Comparison of ENCODE assay signal across 9 cellular contexts in the genomic region with DNA sequence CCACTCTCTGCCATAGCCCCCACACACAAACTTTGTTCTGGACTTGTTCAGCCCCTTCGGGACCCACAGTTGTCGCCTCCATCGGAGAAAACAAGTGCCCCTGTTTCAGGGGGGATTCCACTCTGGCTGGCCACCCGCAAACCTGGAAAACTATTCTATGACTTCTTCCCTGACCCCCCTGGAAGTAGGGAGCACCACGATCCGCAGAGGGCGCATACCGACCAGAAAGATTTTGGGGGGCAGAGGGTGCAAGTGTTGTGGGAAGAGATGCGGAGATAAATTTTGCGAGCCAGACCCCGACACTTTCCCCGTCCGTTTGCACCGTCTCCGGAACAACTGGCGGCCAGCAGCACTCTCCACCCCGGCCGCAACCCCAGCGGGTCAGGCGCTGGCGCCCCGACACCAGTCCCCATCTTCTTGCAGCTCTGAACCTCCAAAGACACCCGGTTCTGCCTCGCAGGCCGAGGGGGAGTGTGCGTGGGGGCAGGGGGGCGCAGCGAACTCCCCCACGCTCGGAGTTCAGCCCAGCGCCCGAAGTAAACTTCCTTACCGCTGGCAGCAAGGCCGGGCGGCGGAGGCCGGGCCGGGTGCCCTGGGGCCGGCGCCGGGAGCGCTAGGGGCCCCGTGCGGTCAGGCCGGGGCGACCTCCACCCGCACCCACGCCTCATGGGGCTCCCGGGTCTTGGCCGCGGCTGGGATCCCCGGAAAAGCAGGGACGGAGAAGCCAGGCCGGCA. TPM values are rescaled to one million over a fixed set of nuclear protein-coding genes. Genes with fewer than 3 reads are reported as not detected.
DNase-seq lines count a peak whose midpoint lies in the region; ATAC-seq and TF ChIP-seq lines count a peak whose summit lies in the region.
"Had no signal": no experiment of that assay in that cellular context is flagged by ENCODE, and none has a peak within 500 bp of the region (broad histone marks: within the 10 kb centered on the region; RNA-seq: fewer than 3 reads in every experiment).

No MANE protein-coding gene starts in this region.

- no peak for ATAC-seq in CD4-positive, alpha-beta T cell (ENCODE audit: poor library complexity)
- ATAC-seq in HG03159 (IDR thresholded peaks at IDR 0.05; ENCODE audit: unreplicated experiment): no peak

- TF ChIP-seq EP300 in ovary (IDR thresholded peaks at IDR 0.05): no peak

- TF ChIP-seq POLR2A in Peyer's patch (IDR thresholded peaks at IDR 0.05) (no peak), ovary (IDR thresholded peaks at IDR 0.05) (no peak)

- H3K4me1 ChIP-seq in Peyer's patch: peaks cover 0 to 22% (median 0%) of the 10 kb centered on the region in 4 donors
- H3K4me1 ChIP-seq in ovary (ENCODE audit: insufficient read depth): peaks cover 2% of the 10 kb centered on the region

- no peaks in the 10 kb centered on the region for H3K27me3 ChIP-seq in BJ (ENCODE audit: control insufficient read depth, insufficient read depth, low read length)
- peaks cover 0 to 39% of the 10 kb centered on the region in 2 donors for H3K27me3 ChIP-seq in Peyer's patch
- no peaks in the 10 kb centered on the region for H3K27me3 ChIP-seq in ovary
- H3K27me3 ChIP-seq in CD4-positive, alpha-beta T cell (ENCODE audit: control insufficient read depth, insufficient read depth, low read length): peaks cover 86% of the 10 kb centered on the region

- intact Hi-C loops in ovary (cut with DNase I): loop anchor here in 1 of 4 donors (10.0 kb wide), 1 partner anchor 94 kb away; no protein-coding TSS in a partner anchor
- intact Hi-C loops in CD4-positive, alpha-beta T cell (cut with DNase I, micrococcal nuclease): no loop called here

- H3K27ac ChIP-seq in Peyer's patch (peak overlapping the region; percentile 32 to 72 (median 52)), ovary (peak overlapping the region; percentile 60 to 80)
- H3K27ac ChIP-seq in CD4-positive, alpha-beta T cell (ENCODE audit: low read depth, low read length): no peak overlapping the region

- TF ChIP-seq CTCF in BJ (IDR thresholded peaks at IDR 0.05; ENCODE audit: insufficient read depth, low read depth, low read length) (0 out of 2 replicates have a peak, but pooled peaks have one; percentile 2), Peyer's patch (IDR thresholded peaks at IDR 0.05) (no peak), fibroblast of the aortic adventitia (IDR thresholded peaks at IDR 0.05; ENCODE audit: insufficient read depth, low read length) (no peak), ovary (IDR thresholded peaks at IDR 0.05) (no peak)
- TF ChIP-seq CTCF in CD4-positive, alpha-beta T cell (IDR thresholded peaks at IDR 0.05): no peak

- H3K4me1 Mint-ChIP-seq in CD4-positive, alpha-beta T cell (ENCODE audit: low read depth): peaks cover 19% of the 10 kb centered on the region

- 3% methylated on average over 37 to 54 of the region's 54 CpGs for WGBS in ovary, 3 donors

- DNase-seq in BJ (ENCODE audit: low read depth) (no peak), Peyer's patch (no peak), fibroblast of the aortic adventitia (ENCODE audit: low read depth) (no peak), ovary (peak in 3 of 5 donors; percentile 25 to 63 (median 26)), NCI-H226 (no peak), UCSD-AML1 (lab: John Stamatoyannopoulos, UW; ENCODE audit: unreplicated experiment) (no peak)
- no peak for DNase-seq in CD4-positive, alpha-beta T cell
- DNase-seq: stimulated activated CD4-positive, alpha-beta T cell treated with anti-CD3 and anti-CD28 coated beads, Interleukin-2, amount 100 ng/mL, for 24 hours had no signal

- H3K36me3 ChIP-seq in BJ (ENCODE audit: control insufficient read depth, insufficient read depth, low read length) (no peaks in the 10 kb centered on the region; the same call in 1 of the 2 replicates), Peyer's patch (no peaks in the 10 kb centered on the region), ovary (no peaks in the 10 kb centered on the region)

- POLR2A ChIA-PET in BJ (lab: Charles Lee): interaction anchor here (1.0 kb wide), 1 partner anchor 171 kb away, joined by 3 read pairs; no protein-coding TSS in a partner anchor
- POLR2A ChIA-PET in CD4-positive, alpha-beta T cell (lab: Charles Lee): no interaction called here

- no peaks in the 10 kb centered on the region for H3K9me3 Mint-ChIP-seq in CD4-positive, alpha-beta T cell

- H3K4me3 Mint-ChIP-seq in CD4-positive, alpha-beta T cell: no peak overlapping the region

- peaks cover 70% of the 10 kb centered on the region for H3K27me3 Mint-ChIP-seq in CD4-positive, alpha-beta T cell

- H3K9me3 ChIP-seq in Peyer's patch: no peaks in the 10 kb centered on the region
- H3K9me3 ChIP-seq in ovary: no peaks in the 10 kb centered on the region
- no peaks in the 10 kb centered on the region for H3K9me3 ChIP-seq in CD4-positive, alpha-beta T cell (ENCODE audit: control insufficient read depth, low read length)

- CTCF ChIA-PET in BJ (lab: Yijun Ruan, JAX): interaction anchor here (0.9 kb wide), 1 partner anchor 242 kb away, joined by 3 read pairs; no protein-coding TSS in a partner anchor
- CTCF ChIA-PET in CD4-positive, alpha-beta T cell (lab: Charles Lee): no interaction called here

- peak overlapping the region; percentile 92 for H3K4me3 ChIP-seq in BJ (ENCODE audit: low read depth, low read length)
- peak overlapping the region; percentile 15 to 53 (median 38) for H3K4me3 ChIP-seq in Peyer's patch
- peak overlapping the region; percentile 83 for H3K4me3 ChIP-seq in fibroblast of the aortic adventitia (ENCODE audit: low read depth, low read length)
- H3K4me3 ChIP-seq in ovary: peak overlapping the region; percentile 62

- H3K36me3 Mint-ChIP-seq in CD4-positive, alpha-beta T cell (ENCODE audit: low read depth): no peaks in the 10 kb centered on the region

- H3K27ac Mint-ChIP-seq in CD4-positive, alpha-beta T cell: no peak overlapping the region

RNA-seq across cellular contexts. Expression of gene SALL1, which starts 0.7 kb away (rescaled TPM):
- 4.0 and 5.4 TPM in 2 replicates for polyA plus RNA-seq in BJ (2011; rRNA removed)
- polyA minus RNA-seq in BJ (2011; rRNA and poly(A)+ RNA removed): 4.8 and 5.6 TPM in 2 replicates
- total RNA-seq in Peyer's patch: 10 to 100 TPM in 1 of 4 donors, 1 to 10 TPM in 2, under 1 TPM in 1; 0.53 to 12.4 (median 2.5) TPM
- total RNA-seq in fibroblast of the aortic adventitia (ENCODE audit: low replicate concordance): 0.16 and 2.6 TPM in 2 replicates
- total RNA-seq in ovary: 10 to 100 TPM in 2 of 7 donors, 1 to 10 TPM in 5; 3.0 to 20.7 (median 6.7) TPM
- 1 to 10 TPM; 1.7 to 4.0 TPM for polyA plus RNA-seq in ovary
- not detected for total RNA-seq in CD4-positive, alpha-beta T cell

Comparison
In these comparisons a context has a peak if more than half of its experiments do, and no peak if none do; other contexts are left out.
1. DNase-seq: peak in ovary (3 of 5); none in BJ (single experiment), Peyer's patch (0 of 3), fibroblast of the aortic adventitia (single experiment), CD4-positive, alpha-beta T cell (0 of 10), NCI-H226 (single experiment) and UCSD-AML1 (single experiment).
2. H3K4me3 ChIP-seq: peak in every context shown above with its lines; median percentile 92 in BJ; 83 in fibroblast of the aortic adventitia; 62 in ovary; 38 in Peyer's patch.